Comparison of ENCODE assay signal across 9 cellular contexts in the genomic region with DNA sequence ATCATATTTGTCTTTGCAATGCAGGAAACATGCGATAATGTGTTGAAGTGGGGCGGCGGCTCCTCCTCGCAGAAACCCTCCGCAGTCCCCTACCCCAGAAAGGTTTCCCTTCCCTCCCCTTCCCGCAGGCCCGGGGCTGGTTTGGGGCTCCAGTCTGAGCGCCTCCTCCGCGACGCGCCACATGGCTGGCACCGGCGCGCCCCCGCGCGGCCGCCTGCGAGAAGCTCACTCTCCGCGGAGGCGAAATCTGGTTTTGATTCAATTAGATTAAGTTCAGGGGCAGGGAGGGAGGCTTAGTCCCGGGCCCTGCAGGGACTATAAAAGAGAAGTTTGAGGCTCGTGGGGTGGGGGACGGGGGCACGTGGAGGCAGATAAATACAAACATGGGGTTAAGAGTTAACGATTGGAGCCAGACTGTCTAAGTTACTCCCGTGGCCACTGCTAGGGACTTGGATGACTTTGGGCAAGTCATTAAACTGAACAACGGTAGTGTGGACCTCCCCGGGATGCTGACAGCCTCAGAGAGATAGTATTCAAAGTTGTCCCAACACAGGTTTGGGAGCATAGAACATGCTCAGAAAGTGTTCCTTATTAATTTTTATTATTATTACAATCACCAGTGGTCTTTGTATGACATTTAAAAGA.
DNase-seq lines count a peak whose midpoint lies in the region; ATAC-seq and TF ChIP-seq lines count a peak whose summit lies in the region.
"Had no signal": no experiment of that assay in that cellular context is flagged by ENCODE, and none has a peak within 500 bp of the region (broad histone marks: within the 10 kb centered on the region; RNA-seq: fewer than 3 reads in every experiment).

No MANE protein-coding gene starts in this region.

- peak; percentile 73 for DNase-seq in A673 (ENCODE audit: low spot score)
- DNase-seq in SJCRH30: peak; percentile 66 to 84
- peak in 1 of 2 donors; percentile 73 for DNase-seq in activated naive CD4-positive, alpha-beta T cell treated with anti-CD3 and anti-CD28 coated beads, Interleukin-2, amount 50 U/mL, for 72 hours (ENCODE audit: low spot score in 2 of 2)
- DNase-seq in cardiac muscle cell (ENCODE audit: low read depth in 1 of 2, low spot score in 1 of 2): peak; percentile 66 to 74
- DNase-seq in posterior vena cava (ENCODE audit: low spot score): peak; percentile 85

- no peaks in the 10 kb centered on the region for H3K36me3 Mint-ChIP-seq in activated naive CD4-positive, alpha-beta T cell treated with anti-CD3 and anti-CD28 coated beads, Interleukin-2, amount 50 U/mL, for 72 hours

- H3K4me1 ChIP-seq in A673 (ENCODE audit: insufficient read depth, low read length, poor library complexity, severe bottlenecking) (no peaks in the 10 kb centered on the region), SJCRH30 (peaks cover 29% of the 10 kb centered on the region), cardiac muscle cell (ENCODE audit: low read depth) (peaks cover 6% of the 10 kb centered on the region)

- peaks cover 21% of the 10 kb centered on the region for H3K27me3 ChIP-seq in A673 (replicated peaks; ENCODE audit: insufficient read depth, low read depth, low read length, poor library complexity)
- H3K27me3 ChIP-seq in SJCRH30: no peaks in the 10 kb centered on the region
- no peaks in the 10 kb centered on the region for H3K27me3 ChIP-seq in cardiac muscle cell

- no peaks in the 10 kb centered on the region for H3K9me3 Mint-ChIP-seq in activated naive CD4-positive, alpha-beta T cell treated with anti-CD3 and anti-CD28 coated beads, Interleukin-2, amount 50 U/mL, for 72 hours

- H3K36me3 ChIP-seq in A673 (ENCODE audit: insufficient read depth, low read length, poor library complexity, severe bottlenecking) (no peaks in the 10 kb centered on the region), SJCRH30 (no peaks in the 10 kb centered on the region), cardiac muscle cell (no peaks in the 10 kb centered on the region)

- intact Hi-C loops in A673 (cut with micrococcal nuclease; ENCODE audit: unreplicated experiment) (loop anchor here (1.0 to 10.0 kb wide), 3 partner anchors 219 to 467 kb away; no protein-coding TSS in a partner anchor), posterior vena cava (cut with DNase I) (loop anchor here (2.0 to 5.0 kb wide), 2 partner anchors 372 to 381 kb away; no protein-coding TSS in a partner anchor)

- peak; percentile 92 for TF ChIP-seq CTCF in A673 (conservative IDR thresholded peaks at IDR 0.05; ENCODE audit: low read depth, low read length)
- TF ChIP-seq CTCF in GM12874 (IDR thresholded peaks at IDR 0.05; ENCODE audit: insufficient read depth, low read depth, low read length): peak; percentile 93
- TF ChIP-seq CTCF in cardiac muscle cell (IDR thresholded peaks at IDR 0.05; ENCODE audit: low read depth, low read length): peak; percentile 95

- H3K9me3 ChIP-seq in A673 (ENCODE audit: low read depth, low read length, poor library complexity, severe bottlenecking): no peaks in the 10 kb centered on the region
- H3K9me3 ChIP-seq in SJCRH30 (replicated peaks): no peaks in the 10 kb centered on the region
- H3K9me3 ChIP-seq in cardiac muscle cell (ENCODE audit: low read depth): no peaks in the 10 kb centered on the region

- no TSS peak for BruUV-seq in A673 (replicated peaks; lab: Mats Ljungman, UMichigan)

- POLR2A ChIA-PET in A673 (lab: Charles Lee; ENCODE audit: low non-redundant PET): interaction anchor here (0.6 kb wide), 1 partner anchor 444 kb away, joined by 3 read pairs; no protein-coding TSS in a partner anchor

- no peak overlapping the region for H3K27ac ChIP-seq in A673 (ENCODE audit: low read depth, low read length, poor library complexity, severe bottlenecking)
- no peak overlapping the region for H3K27ac ChIP-seq in SJCRH30
- no peak overlapping the region for H3K27ac ChIP-seq in cardiac muscle cell
- H3K27ac ChIP-seq: skin epidermis had no signal

- H3K27ac Mint-ChIP-seq in activated naive CD4-positive, alpha-beta T cell treated with anti-CD3 and anti-CD28 coated beads, Interleukin-2, amount 50 U/mL, for 72 hours: no peak overlapping the region

- CTCF ChIA-PET in A673 (lab: Charles Lee): interaction anchor here (0.6 to 2.1 kb wide), 3 partner anchors 43 to 374 kb away, joined by 3 to 18 read pairs (median 4); no protein-coding TSS in a partner anchor

- peak; percentile 44 for ATAC-seq in HG03520 (IDR thresholded peaks at IDR 0.05; ENCODE audit: unreplicated experiment)
- peak; percentile 50 to 79 for ATAC-seq in activated naive CD4-positive, alpha-beta T cell treated with anti-CD3 and anti-CD28 coated beads, Interleukin-2, amount 50 U/mL, for 72 hours
- ATAC-seq in HG03439 (IDR thresholded peaks at IDR 0.05; ENCODE audit: unreplicated experiment): no peak

- H3K4me3 ChIP-seq in A673 (ENCODE audit: low read depth, low read length, poor library complexity, severe bottlenecking) (no peak overlapping the region), SJCRH30 (peak overlapping the region; percentile 6; the same call in 1 of the 2 replicates), cardiac muscle cell (no peak overlapping the region)
- H3K4me3 ChIP-seq: skin epidermis had no signal
